Comparison of ENCODE assay signal across 16 cellular contexts in the genomic region with DNA sequence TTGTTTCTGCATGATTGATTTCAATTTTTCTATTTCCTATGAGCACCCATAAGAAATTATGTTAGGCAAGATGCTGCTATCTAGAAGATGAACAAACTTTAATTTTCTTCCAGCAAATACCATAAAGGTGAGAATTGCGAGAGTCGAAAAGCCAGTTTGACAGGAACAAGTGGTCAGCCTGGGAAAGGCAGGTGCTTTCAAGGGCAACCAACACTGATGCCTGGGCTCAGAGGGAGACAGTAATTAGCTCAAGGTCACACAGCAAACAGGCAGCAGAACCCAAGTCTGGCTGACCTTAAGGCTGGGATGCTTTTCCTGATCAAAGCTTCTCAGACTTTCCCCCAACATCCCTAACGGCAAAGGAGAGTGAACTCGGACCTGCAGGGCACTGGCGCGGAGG. TPM values are rescaled to one million over a fixed set of nuclear protein-coding genes. Genes with fewer than 3 reads are reported as not detected.
DNase-seq lines count a peak whose midpoint lies in the region; ATAC-seq and TF ChIP-seq lines count a peak whose summit lies in the region.
"Had no signal": no experiment of that assay in that cellular context is flagged by ENCODE, and none has a peak within 500 bp of the region (broad histone marks: within the 10 kb centered on the region; RNA-seq: fewer than 3 reads in every experiment).

No MANE protein-coding gene starts in this region.

- WGBS in body of pancreas, 2 donors, result 40 to 43% methylated on average over 6 of the region's 6 CpGs

- no peaks in the 10 kb centered on the region for H3K9me3 ChIP-seq in body of pancreas
- H3K9me3 ChIP-seq in osteoblast (ENCODE audit: low read depth, low read length), result no peaks in the 10 kb centered on the region
- H3K9me3 ChIP-seq: BLaER1 treated with 17β-estradiol and CSF1 and Interleukin-3, amounts not matched to agents 10 nM and 100 nM; HAP-1 had no signal

- no peaks in the 10 kb centered on the region for H3K27me3 ChIP-seq in body of pancreas
- H3K27me3 ChIP-seq in osteoblast (ENCODE audit: insufficient read depth, low read length), result peaks cover 6% of the 10 kb centered on the region
- H3K27me3 ChIP-seq: BLaER1 treated with 17β-estradiol and CSF1 and Interleukin-3, amounts not matched to agents 10 nM and 100 nM had no signal

- intact Hi-C loops in body of pancreas (cut with DNase I), result no loop called here
- intact Hi-C loops in activated CD4-positive, alpha-beta memory T cell treated with anti-CD3 and anti-CD28 coated beads for 36 hours (cut with micrococcal nuclease), result no loop called here

- POLR2A ChIA-PET in activated CD4-positive, alpha-beta memory T cell treated with anti-CD3 and anti-CD28 coated beads for 36 hours (lab: Charles Lee), result no interaction called here

- H4K20me1 ChIP-seq in osteoblast (ENCODE audit: insufficient read depth, low read length), result no peaks in the 10 kb centered on the region

- H3K36me3 Mint-ChIP-seq in activated CD4-positive, alpha-beta memory T cell treated with anti-CD3 and anti-CD28 coated beads for 36 hours, result no peaks in the 10 kb centered on the region
- H3K36me3 Mint-ChIP-seq: CD4-positive, CD25-positive, alpha-beta regulatory T cell had no signal

- no peak for TF ChIP-seq RAD21 in Ishikawa (IDR thresholded peaks at IDR 0.05; ENCODE audit: low read depth)

- no peaks in the 10 kb centered on the region for H3K79me2 ChIP-seq in osteoblast (ENCODE audit: insufficient read depth, low read length)

- no peak overlapping the region for H3K4me2 ChIP-seq in osteoblast (ENCODE audit: insufficient read depth, low read length)
- H3K4me2 ChIP-seq: BLaER1 treated with 17β-estradiol and CSF1 and Interleukin-3, amounts not matched to agents 10 nM and 100 nM had no signal

- no peak for TF ChIP-seq POLR2A in body of pancreas (IDR thresholded peaks at IDR 0.05)

- H2AFZ ChIP-seq in osteoblast (ENCODE audit: low read length), result no peak overlapping the region

- H3K4me3 ChIP-seq in body of pancreas (no peak overlapping the region), osteoblast (ENCODE audit: insufficient read depth, low read length) (no peak overlapping the region)
- H3K4me3 ChIP-seq: BLaER1 treated with 17β-estradiol and CSF1 and Interleukin-3, amounts not matched to agents 10 nM and 100 nM; HAP-1 had no signal

- H3K27ac ChIP-seq in body of pancreas (no peak overlapping the region), osteoblast (ENCODE audit: low read depth, low read length) (no peak overlapping the region)
- H3K27ac ChIP-seq: BLaER1 treated with 17β-estradiol and CSF1 and Interleukin-3, amounts not matched to agents 10 nM and 100 nM had no signal

- peaks cover 6% of the 10 kb centered on the region for H3K4me1 ChIP-seq in body of pancreas
- H3K4me1 ChIP-seq in osteoblast (ENCODE audit: insufficient read depth, low read length), result peaks cover 11% of the 10 kb centered on the region

- peak; percentile 48 for ATAC-seq in body of pancreas
- no peak for ATAC-seq in HG03342 (IDR thresholded peaks at IDR 0.05; ENCODE audit: unreplicated experiment)

- TF ChIP-seq CTCF in body of pancreas (IDR thresholded peaks at IDR 0.05) (peak in 1 of 7 experiments; percentile 4), osteoblast (IDR thresholded peaks at IDR 0.05; ENCODE audit: extremely low read depth, low read depth, low read length) (no peak)

- H3K4me3 Mint-ChIP-seq in activated CD4-positive, alpha-beta memory T cell treated with anti-CD3 and anti-CD28 coated beads for 36 hours, result no peak overlapping the region
- H3K4me3 Mint-ChIP-seq: CD4-positive, CD25-positive, alpha-beta regulatory T cell had no signal

- peaks cover 27% of the 10 kb centered on the region for H3K4me1 Mint-ChIP-seq in activated CD4-positive, alpha-beta memory T cell treated with anti-CD3 and anti-CD28 coated beads for 36 hours (ENCODE audit: low read depth)

- no peaks in the 10 kb centered on the region for H3K9me3 Mint-ChIP-seq in activated CD4-positive, alpha-beta memory T cell treated with anti-CD3 and anti-CD28 coated beads for 36 hours
- H3K9me3 Mint-ChIP-seq: CD4-positive, CD25-positive, alpha-beta regulatory T cell had no signal

- CTCF ChIA-PET in activated CD4-positive, alpha-beta memory T cell treated with anti-CD3 and anti-CD28 coated beads for 36 hours (lab: Charles Lee), result interaction anchor here (0.6 to 8.7 kb wide), 5 partner anchors 18 to 184 kb away, joined by 3 to 71 read pairs (median 4); no protein-coding TSS in a partner anchor

- H3K27ac Mint-ChIP-seq in activated CD4-positive, alpha-beta memory T cell treated with anti-CD3 and anti-CD28 coated beads for 36 hours, result no peak overlapping the region

- no peak for TF ChIP-seq EP300 in Ishikawa (IDR thresholded peaks at IDR 0.05; ENCODE audit: borderline replicate concordance)

- DNase-seq in SIG-M5 treated with dmso at 0.1 percent for 504 hours (lab: John Stamatoyannopoulos, UW; ENCODE audit: unreplicated experiment) (peak; percentile 13), SIG-M5 (lab: John Stamatoyannopoulos, UW) (no peak), body of pancreas (peak in 3 of 4 donors; percentile 50 to 62 (median 58)), osteoblast (ENCODE audit: insufficient read length, low spot score, missing footprints) (peak; percentile 32), NCI-H1092 treated with DMSO at 0.1 percent for 48 hours (lab: John Stamatoyannopoulos, UW) (no peak)
- no peak for DNase-seq in activated CD4-positive, alpha-beta memory T cell treated with anti-CD3 and anti-CD28 coated beads for 36 hours
- DNase-seq: ACHN; CD4-positive, CD25-positive, alpha-beta regulatory T cell; DMS153; GF-D8; GOT3 had no signal

- H3K27me3 Mint-ChIP-seq in activated CD4-positive, alpha-beta memory T cell treated with anti-CD3 and anti-CD28 coated beads for 36 hours, result no peaks in the 10 kb centered on the region
- H3K27me3 Mint-ChIP-seq: CD4-positive, CD25-positive, alpha-beta regulatory T cell had no signal

- H3K36me3 ChIP-seq in body of pancreas (replicated peaks in 1 of 2; ENCODE audit: insufficient read depth in 1 of 2, low read depth in 2 of 2) (no peaks in the 10 kb centered on the region), osteoblast (ENCODE audit: insufficient read depth, low read length) (no peaks in the 10 kb centered on the region)
- H3K36me3 ChIP-seq: BLaER1 treated with 17β-estradiol and CSF1 and Interleukin-3, amounts not matched to agents 10 nM and 100 nM; HAP-1 had no signal

TF ChIP-seq in Ishikawa, 13 proteins besides CTCF, POLR2A, EP300 and RAD21:
- TF ChIP-seq, protein P1, sequence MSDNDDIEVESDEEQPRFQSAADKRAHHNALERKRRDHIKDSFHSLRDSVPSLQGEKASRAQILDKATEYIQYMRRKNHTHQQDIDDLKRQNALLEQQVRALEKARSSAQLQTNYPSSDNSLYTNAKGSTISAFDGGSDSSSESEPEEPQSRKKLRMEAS (IDR thresholded peaks at IDR 0.05), result 0 out of 2 replicates have a peak, but pooled peaks have one; percentile 19
- TF ChIP-seq ZBTB7A (IDR thresholded peaks at IDR 0.05; ENCODE audit: low read depth) (no peak), TCF12 (IDR thresholded peaks at IDR 0.05; ENCODE audit: low read depth) (no peak), FOXM1 (IDR thresholded peaks at IDR 0.05; ENCODE audit: borderline replicate concordance, low read depth) (no peak)

RNA-seq across cellular contexts. Expression of a gene that starts 6.8 kb away (rescaled TPM):
- total RNA-seq in body of pancreas, result 1 to 10 TPM in 1 of 2 donors, under 1 TPM in 1; 0.33 to 1.8 TPM
- 1.2 and 1.4 TPM in 2 replicates for total RNA-seq in osteoblast
- 1 to 10 TPM; 2.0 to 2.9 TPM for total RNA-seq in activated CD4-positive, alpha-beta memory T cell treated with anti-CD3 and anti-CD28 coated beads for 36 hours

RNA-seq across cellular contexts. Expression of a gene that starts 22.2 kb away (rescaled TPM):
- not detected for total RNA-seq in body of pancreas
- not detected in 2 replicates for total RNA-seq in osteoblast
- under 1 TPM; 0.44 to 0.69 TPM for total RNA-seq in activated CD4-positive, alpha-beta memory T cell treated with anti-CD3 and anti-CD28 coated beads for 36 hours
- total RNA-seq: A172; CD4-positive, CD25-positive, alpha-beta regulatory T cell had no signal

RNA-seq across cellular contexts. Expression of a gene that starts 43.0 kb away (rescaled TPM):
- total RNA-seq in body of pancreas (1 to 10 TPM in 1 of 2 donors, under 1 TPM in 1; 0.33 to 7.0 TPM), osteoblast (0.88 and 1.1 TPM in 2 replicates)
- 10 to 100 TPM; 40.6 to 44.6 TPM for total RNA-seq in activated CD4-positive, alpha-beta memory T cell treated with anti-CD3 and anti-CD28 coated beads for 36 hours
- total RNA-seq: A172 had no signal

Comparison
In these comparisons a context has a peak if more than half of its experiments do, and no peak if none do; other contexts are left out.
1. DNase-seq: peak in SIG-M5 treated with dmso at 0.1 percent for 504 hours (single experiment), body of pancreas (3 of 4) and osteoblast (single experiment); none in SIG-M5 (single experiment), activated CD4-positive, alpha-beta memory T cell treated with anti-CD3 and anti-CD28 coated beads for 36 hours (single experiment) and NCI-H1092 treated with DMSO at 0.1 percent for 48 hours (single experiment).
2. RNA of a gene that starts 43.0 kb away (total RNA-seq): 40.6 to 44.6 TPM in activated CD4-positive, alpha-beta memory T cell treated with anti-CD3 and anti-CD28 coated beads for 36 hours; 0.33 to 7.0 TPM in body of pancreas and 0.88 to 1.1 TPM in osteoblast; every median in the first group is over 4 times any median in the second.